Comparison of ENCODE assay signal across 1 cellular context in the genomic region with DNA sequence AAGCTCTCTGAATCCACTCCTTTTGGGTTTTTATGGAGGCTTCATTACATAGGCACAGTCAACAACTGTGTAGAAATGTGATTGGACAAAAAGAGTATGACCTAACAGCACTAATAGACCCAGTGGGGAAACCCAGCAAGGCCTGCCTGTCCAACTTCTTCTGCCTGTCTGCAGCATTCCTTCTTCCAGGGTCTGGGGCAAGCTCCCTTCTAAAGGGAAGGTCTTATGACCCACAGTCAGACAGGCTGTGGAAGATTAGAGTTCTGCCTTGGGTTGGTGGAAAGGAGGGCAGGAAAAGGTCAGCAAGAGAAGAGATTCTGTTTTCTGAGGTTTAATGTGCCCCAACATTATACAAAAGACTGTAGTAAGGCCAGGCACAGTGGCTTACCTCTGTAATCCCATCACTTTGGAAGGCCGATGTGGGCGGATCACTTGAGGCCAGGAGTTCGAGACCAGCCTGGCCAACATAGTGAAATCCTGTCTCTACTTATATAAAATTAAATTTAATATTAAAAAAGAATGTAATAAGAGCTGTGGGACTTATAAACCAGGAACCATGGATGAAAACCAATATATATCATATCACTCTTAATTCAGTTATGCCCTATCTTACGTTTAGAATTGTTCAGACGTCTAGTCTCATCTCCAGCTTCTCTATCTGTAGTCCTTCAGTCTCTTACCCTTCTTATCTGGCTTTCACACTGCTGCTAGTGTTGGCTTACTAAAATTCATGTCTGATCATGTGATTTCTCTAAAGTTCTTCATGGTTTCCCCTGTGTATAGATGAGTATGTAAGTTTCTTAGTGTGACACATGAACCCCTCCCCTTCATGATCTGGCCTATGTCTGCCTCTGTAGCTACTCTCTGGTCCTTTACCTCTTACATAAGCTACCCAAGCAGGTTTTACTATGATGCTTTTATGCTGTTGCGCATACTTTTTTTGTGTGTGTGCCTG.
TF ChIP-seq lines count a peak whose summit lies in the region.

No MANE protein-coding gene starts in this region.

TF ChIP-seq in HepG2, 621 proteins besides CTCF, POLR2A, EP300 and RAD21:
- no peak for TF ChIP-seq ADNP (CRISPR knock-in tag; IDR thresholded peaks at IDR 0.05)
- no peak for TF ChIP-seq SNAI1 (CRISPR knock-in tag; IDR thresholded peaks at IDR 0.05; ENCODE audit: borderline replicate concordance)
- TF ChIP-seq ZNF30 (CRISPR knock-in tag; IDR thresholded peaks at IDR 0.05) = no peak
- TF ChIP-seq, protein P1, sequence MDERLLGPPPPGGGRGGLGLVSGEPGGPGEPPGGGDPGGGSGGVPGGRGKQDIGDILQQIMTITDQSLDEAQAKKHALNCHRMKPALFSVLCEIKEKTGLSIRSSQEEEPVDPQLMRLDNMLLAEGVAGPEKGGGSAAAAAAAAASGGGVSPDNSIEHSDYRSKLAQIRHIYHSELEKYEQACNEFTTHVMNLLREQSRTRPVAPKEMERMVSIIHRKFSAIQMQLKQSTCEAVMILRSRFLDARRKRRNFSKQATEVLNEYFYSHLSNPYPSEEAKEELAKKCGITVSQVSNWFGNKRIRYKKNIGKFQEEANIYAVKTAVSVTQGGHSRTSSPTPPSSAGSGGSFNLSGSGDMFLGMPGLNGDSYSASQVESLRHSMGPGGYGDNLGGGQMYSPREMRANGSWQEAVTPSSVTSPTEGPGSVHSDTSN (CRISPR knock-in tag; IDR thresholded peaks at IDR 0.05) = no peak
- no peak for TF ChIP-seq PHF21A (CRISPR knock-in tag; IDR thresholded peaks at IDR 0.05)
- TF ChIP-seq, protein P2, sequence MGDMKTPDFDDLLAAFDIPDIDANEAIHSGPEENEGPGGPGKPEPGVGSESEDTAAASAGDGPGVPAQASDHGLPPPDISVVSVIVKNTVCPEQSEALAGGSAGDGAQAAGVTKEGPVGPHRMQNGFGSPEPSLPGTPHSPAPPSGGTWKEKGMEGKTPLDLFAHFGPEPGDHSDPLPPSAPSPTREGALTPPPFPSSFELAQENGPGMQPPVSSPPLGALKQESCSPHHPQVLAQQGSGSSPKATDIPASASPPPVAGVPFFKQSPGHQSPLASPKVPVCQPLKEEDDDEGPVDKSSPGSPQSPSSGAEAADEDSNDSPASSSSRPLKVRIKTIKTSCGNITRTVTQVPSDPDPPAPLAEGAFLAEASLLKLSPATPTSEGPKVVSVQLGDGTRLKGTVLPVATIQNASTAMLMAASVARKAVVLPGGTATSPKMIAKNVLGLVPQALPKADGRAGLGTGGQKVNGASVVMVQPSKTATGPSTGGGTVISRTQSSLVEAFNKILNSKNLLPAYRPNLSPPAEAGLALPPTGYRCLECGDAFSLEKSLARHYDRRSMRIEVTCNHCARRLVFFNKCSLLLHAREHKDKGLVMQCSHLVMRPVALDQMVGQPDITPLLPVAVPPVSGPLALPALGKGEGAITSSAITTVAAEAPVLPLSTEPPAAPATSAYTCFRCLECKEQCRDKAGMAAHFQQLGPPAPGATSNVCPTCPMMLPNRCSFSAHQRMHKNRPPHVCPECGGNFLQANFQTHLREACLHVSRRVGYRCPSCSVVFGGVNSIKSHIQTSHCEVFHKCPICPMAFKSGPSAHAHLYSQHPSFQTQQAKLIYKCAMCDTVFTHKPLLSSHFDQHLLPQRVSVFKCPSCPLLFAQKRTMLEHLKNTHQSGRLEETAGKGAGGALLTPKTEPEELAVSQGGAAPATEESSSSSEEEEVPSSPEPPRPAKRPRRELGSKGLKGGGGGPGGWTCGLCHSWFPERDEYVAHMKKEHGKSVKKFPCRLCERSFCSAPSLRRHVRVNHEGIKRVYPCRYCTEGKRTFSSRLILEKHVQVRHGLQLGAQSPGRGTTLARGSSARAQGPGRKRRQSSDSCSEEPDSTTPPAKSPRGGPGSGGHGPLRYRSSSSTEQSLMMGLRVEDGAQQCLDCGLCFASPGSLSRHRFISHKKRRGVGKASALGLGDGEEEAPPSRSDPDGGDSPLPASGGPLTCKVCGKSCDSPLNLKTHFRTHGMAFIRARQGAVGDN (CRISPR knock-in tag; IDR thresholded peaks at IDR 0.05) = no peak
TF ChIP-seq in HepG2: peak in this region for 0.
